ENCODE assay signal across 35 cellular contexts in genomic region chrX:27391601-27392000, GRCh38.
"Had no signal": no experiment of that assay in that cellular context is flagged by ENCODE, and none has a peak within 500 bp of the region (broad histone marks: within the 10 kb centered on the region; RNA-seq: fewer than 3 reads in every experiment).

No MANE protein-coding gene starts in this region.

- DNase-seq: activated CD4-positive, alpha-beta memory T cell treated with anti-CD3 and anti-CD28 coated beads, Interleukin-2, amount 10 ng/mL, durations not matched to agents 7 days and 5 days; activated CD4-positive, alpha-beta T cell treated with anti-CD3 and anti-CD28 coated beads for 1 hour; activated CD4-positive, alpha-beta T cell treated with anti-CD3 and anti-CD28 coated beads for 48 hours; activated CD4-positive, CD25-positive, alpha-beta regulatory T cell; activated CD8-positive, alpha-beta memory T cell treated with anti-CD3 and anti-CD28 coated beads for 24 hours; activated CD8-positive, alpha-beta memory T cell treated with anti-CD3 and anti-CD28 coated beads, Interleukin-2, amount 10 ng/mL, durations not matched to agents 7 days and 5 days; activated CD8-positive, alpha-beta memory T cell treated with anti-CD3 and anti-CD28 coated beads, Interleukin-2, amount 50 U/mL, for 48 hours; activated effector memory CD4-positive, alpha-beta T cell treated with Interleukin-2 at 50 U/mL for 16 hours; activated naive CD4-positive, alpha-beta T cell treated with anti-CD3 and anti-CD28 coated beads, Interleukin-2, amount 50 U/mL, for 16 hours; activated naive CD8-positive, alpha-beta T cell treated with anti-CD3 and anti-CD28 coated beads for 36 hours; activated T-cell treated with anti-CD3 and anti-CD28 coated beads, Interleukin-2, amount 50 U/mL, for 48 hours; amniotic stem cell; aorta; NCI-H1092 treated with DMSO at 0.1 percent for 48 hours; NCI-H1417; NCI-H146; NCI-H187; NCI-H2029 treated with DMSO at 0.1 percent for 48 hours; NCI-H2107; NCI-H2171; NCI-H510A; NCI-H526; NCI-H748 treated with DMSO at 0.1 percent for 48 hours; NK-92 treated with Interleukin-12 subunit alpha and Interleukin-12 subunit beta, amount 100 ng/mL, for 24 hours; PC-3; Peyer's patch; RPMI8226; SHP77 treated with DMSO at 0.1 percent for 48 hours; SK-N-SH; T-helper 17 cell; T1000; WERI-Rb-1 had no signal

- H3K9me3 Mint-ChIP-seq: activated CD4-positive, alpha-beta memory T cell treated with anti-CD3 and anti-CD28 coated beads, Interleukin-2, amount 10 ng/mL, durations not matched to agents 7 days and 5 days; activated naive CD8-positive, alpha-beta T cell treated with anti-CD3 and anti-CD28 coated beads for 36 hours had no signal

- H3K27me3 Mint-ChIP-seq: activated CD4-positive, alpha-beta memory T cell treated with anti-CD3 and anti-CD28 coated beads, Interleukin-2, amount 10 ng/mL, durations not matched to agents 7 days and 5 days; activated CD8-positive, alpha-beta memory T cell treated with anti-CD3 and anti-CD28 coated beads, Interleukin-2, amount 10 ng/mL, durations not matched to agents 7 days and 5 days; activated naive CD8-positive, alpha-beta T cell treated with anti-CD3 and anti-CD28 coated beads for 36 hours; central memory CD8-positive, alpha-beta T cell; T-helper 17 cell had no signal

- H3K4me3 Mint-ChIP-seq: activated CD4-positive, alpha-beta memory T cell treated with anti-CD3 and anti-CD28 coated beads, Interleukin-2, amount 10 ng/mL, durations not matched to agents 7 days and 5 days; activated CD8-positive, alpha-beta memory T cell treated with anti-CD3 and anti-CD28 coated beads, Interleukin-2, amount 10 ng/mL, durations not matched to agents 7 days and 5 days; activated naive CD8-positive, alpha-beta T cell treated with anti-CD3 and anti-CD28 coated beads for 36 hours; central memory CD8-positive, alpha-beta T cell; T-helper 17 cell had no signal

- H3K27ac Mint-ChIP-seq: activated CD4-positive, alpha-beta memory T cell treated with anti-CD3 and anti-CD28 coated beads, Interleukin-2, amount 10 ng/mL, durations not matched to agents 7 days and 5 days; activated CD8-positive, alpha-beta memory T cell treated with anti-CD3 and anti-CD28 coated beads, Interleukin-2, amount 10 ng/mL, durations not matched to agents 7 days and 5 days; activated naive CD8-positive, alpha-beta T cell treated with anti-CD3 and anti-CD28 coated beads for 36 hours; T-helper 17 cell had no signal

- H3K36me3 Mint-ChIP-seq: activated CD8-positive, alpha-beta memory T cell treated with anti-CD3 and anti-CD28 coated beads, Interleukin-2, amount 10 ng/mL, durations not matched to agents 7 days and 5 days; activated naive CD8-positive, alpha-beta T cell treated with anti-CD3 and anti-CD28 coated beads for 36 hours had no signal

- H3K4me3 ChIP-seq: cardiac muscle cell, Peyer's patch, SJSA1 had no signal

- H3K4me1 Mint-ChIP-seq: activated CD4-positive, alpha-beta memory T cell treated with anti-CD3 and anti-CD28 coated beads, Interleukin-2, amount 10 ng/mL, durations not matched to agents 7 days and 5 days; activated CD8-positive, alpha-beta memory T cell treated with anti-CD3 and anti-CD28 coated beads, Interleukin-2, amount 10 ng/mL, durations not matched to agents 7 days and 5 days; activated naive CD8-positive, alpha-beta T cell treated with anti-CD3 and anti-CD28 coated beads for 36 hours; central memory CD8-positive, alpha-beta T cell; T-helper 17 cell had no signal

- ATAC-seq: activated CD8-positive, alpha-beta memory T cell treated with anti-CD3 and anti-CD28 coated beads, Interleukin-2, amount 10 ng/mL, durations not matched to agents 7 days and 5 days; PC-3; T-helper 17 cell had no signal
